8 cellular contexts compared by ENCODE assay signal in genomic region chr15:33700695-33701303, GRCh38.
A peak's percentile ranks its signal among the peaks of the same experiment; 100 is the strongest.
DNase-seq lines count a peak whose midpoint lies in the region; ATAC-seq, FAIRE-seq and TF ChIP-seq lines count a peak whose summit lies in the region.

No MANE protein-coding gene starts in this region.

- no peak overlapping the region for H3K27ac ChIP-seq in HepG2 (ENCODE audit: extremely low read length, insufficient read depth, low read length)

- no peaks in the 10 kb centered on the region for H4K20me1 ChIP-seq in HepG2 (ENCODE audit: insufficient read depth, low read length)

- FAIRE-seq in HepG2 (lab: Jason Lieb, UNC), result peak; percentile 72

- ATAC-seq in HG02571 (IDR thresholded peaks at IDR 0.05; ENCODE audit: unreplicated experiment) (peak; percentile 74), HepG2 (peak; percentile 96), GM18870 (IDR thresholded peaks at IDR 0.05; ENCODE audit: unreplicated experiment) (no peak)
- ATAC-seq in activated CD4-positive, alpha-beta T cell treated with anti-CD3 and anti-CD28 coated beads for 36 hours, result peak; percentile 77

- TF ChIP-seq POLR2A in HepG2 (IDR thresholded peaks at IDR 0.05; ENCODE audit: insufficient read depth in 1 of 2, low read depth in 2 of 2, low read length in 2 of 2), result no peak

- H3K36me3 Mint-ChIP-seq in activated CD4-positive, alpha-beta T cell treated with anti-CD3 and anti-CD28 coated beads for 36 hours (ENCODE audit: low read depth), result no peaks in the 10 kb centered on the region

- H3K4me1 ChIP-seq in HepG2 (ENCODE audit: insufficient read depth, low read length), result no peaks in the 10 kb centered on the region

- intact Hi-C loops in activated CD4-positive, alpha-beta T cell treated with anti-CD3 and anti-CD28 coated beads for 36 hours (cut with DNase I, micrococcal nuclease), result loop anchor here (1.0 to 5.0 kb wide), 4 partner anchors 393 to 614 kb away; no protein-coding TSS in a partner anchor
- intact Hi-C loops in HepG2 (cut with micrococcal nuclease; ENCODE audit: unreplicated experiment), result loop anchor here (1.0 to 5.0 kb wide), 3 partner anchors 408 to 613 kb away; no protein-coding TSS in a partner anchor

- no peak overlapping the region for H3K9ac ChIP-seq in HepG2 (ENCODE audit: insufficient read depth, low read depth, low read length)

- H2AFZ ChIP-seq in HepG2 (ENCODE audit: low read length), result no peak overlapping the region

- peak; percentile 99 for TF ChIP-seq CTCF in choroid plexus epithelial cell (conservative IDR thresholded peaks at IDR 0.05; ENCODE audit: low read depth, low read length)
- TF ChIP-seq CTCF in HepG2 (CRISPR knock-in tag; IDR thresholded peaks at IDR 0.05), result peak; percentile 89

- POLR2A ChIA-PET in activated CD4-positive, alpha-beta T cell treated with anti-CD3 and anti-CD28 coated beads for 36 hours (lab: Charles Lee), result no interaction called here
- POLR2A ChIA-PET in HepG2 (lab: Yijun Ruan, JAX), result no interaction called here

- no peaks in the 10 kb centered on the region for H3K9me3 Mint-ChIP-seq in activated CD4-positive, alpha-beta T cell treated with anti-CD3 and anti-CD28 coated beads for 36 hours (ENCODE audit: low read depth)

- peak; percentile 48; the same call in 1 of the 2 replicates for TF ChIP-seq RAD21 in HepG2 (CRISPR knock-in tag; IDR thresholded peaks at IDR 0.05)

- H3K9me3 ChIP-seq in HepG2 (ENCODE audit: low read length), result no peaks in the 10 kb centered on the region

- CTCF ChIA-PET in activated CD4-positive, alpha-beta T cell treated with anti-CD3 and anti-CD28 coated beads for 36 hours (lab: Charles Lee), result interaction anchor here (0.6 to 2.6 kb wide), 27 partner anchors 9 to 754 kb away, joined by 3 to 43 read pairs (median 3); no protein-coding TSS in a partner anchor
- CTCF ChIA-PET in HepG2 (lab: Yijun Ruan, JAX; ENCODE audit: low intra/inter-chr PET ratio, low total read pairs), result interaction anchor here (1.7 to 2.7 kb wide), 2 partner anchors 409 to 467 kb away, joined by 10 to 38 read pairs; no protein-coding TSS in a partner anchor

- WGBS in HepG2 (ENCODE audit: low lambda C conversion rate), result 4% methylated on average over 19 of the region's 19 CpGs

- TF ChIP-seq EP300 in HepG2 (IDR thresholded peaks at IDR 0.05; ENCODE audit: low read depth in 2 of 2, low read length in 2 of 2) (no peak), HepG2 (CRISPR knock-in tag; IDR thresholded peaks at IDR 0.05; ENCODE audit: borderline replicate concordance) (no peak)

- H3K4me2 ChIP-seq in HepG2 (ENCODE audit: low read depth, low read length), result no peak overlapping the region

- H3K27me3 ChIP-seq in HepG2 (ENCODE audit: control insufficient read depth in 1 of 2, insufficient read depth in 2 of 2, low read length in 2 of 2), result peaks cover 0 to 4% of the 10 kb centered on the region in 2 experiments; a peak in 2 of 5 replicates

- H3K79me2 ChIP-seq in HepG2 (ENCODE audit: insufficient read depth, low read length), result no peaks in the 10 kb centered on the region

- no TSS peak for BruUV-seq in HepG2 (replicated peaks; lab: Mats Ljungman, UMichigan)

- in situ Hi-C loops in HepG2 (cut with HindIII; ENCODE audit: extremely low pct_ligation_motif_present, low pct_unique_long_range_greater_than_20kb), result loop anchor here (5.0 to 10.0 kb wide), 2 partner anchors 408 to 466 kb away; no protein-coding TSS in a partner anchor

- no peaks in the 10 kb centered on the region for H3K4me1 Mint-ChIP-seq in activated CD4-positive, alpha-beta T cell treated with anti-CD3 and anti-CD28 coated beads for 36 hours

- peaks cover 6% of the 10 kb centered on the region for H3K27me3 Mint-ChIP-seq in activated CD4-positive, alpha-beta T cell treated with anti-CD3 and anti-CD28 coated beads for 36 hours

- H3K27ac Mint-ChIP-seq in activated CD4-positive, alpha-beta T cell treated with anti-CD3 and anti-CD28 coated beads for 36 hours, result no peak overlapping the region

- DNase-seq in ELR (ENCODE audit: low read depth), result peak; percentile 75
- DNase-seq in NCI-H345 (lab: John Stamatoyannopoulos, UW), result peak; percentile 42
- peak; percentile 77 for DNase-seq in activated CD4-positive, alpha-beta T cell treated with anti-CD3 and anti-CD28 coated beads for 36 hours
- DNase-seq in choroid plexus epithelial cell (ENCODE audit: low read depth), result peak; percentile 93
- peak; percentile 54 for DNase-seq in HepG2 (ENCODE audit: low spot score)
- DNase-seq in stimulated activated CD4-positive, alpha-beta T cell treated with anti-CD3 and anti-CD28 coated beads, Interleukin-4, amount 100 ng/mL, for 4 hours, result peak; percentile 41 to 49

- H3K36me3 ChIP-seq in HepG2 (replicated peaks in 1 of 2; ENCODE audit: control insufficient read depth in 1 of 2, insufficient read depth in 2 of 2, low read length in 2 of 2), result no peaks in the 10 kb centered on the region

- H3K4me3 ChIP-seq in choroid plexus epithelial cell (ENCODE audit: low read depth, low read length) (no peak overlapping the region), HepG2 (replicated peaks in 1 of 3; ENCODE audit: insufficient read depth in 1 of 3, low read depth in 2 of 3, low read length in 3 of 3) (no peak overlapping the region)

- H3K4me3 Mint-ChIP-seq in activated CD4-positive, alpha-beta T cell treated with anti-CD3 and anti-CD28 coated beads for 36 hours, result no peak overlapping the region

TF ChIP-seq in HepG2, 621 proteins besides CTCF, POLR2A, EP300 and RAD21:
- TF ChIP-seq NFIC (IDR thresholded peaks at IDR 0.05; ENCODE audit: low read length) (no peak), FOXC1 (CRISPR knock-in tag; IDR thresholded peaks at IDR 0.05; ENCODE audit: borderline replicate concordance) (no peak), ZFP36L2 (CRISPR knock-in tag; IDR thresholded peaks at IDR 0.05) (no peak), SMC3 (IDR thresholded peaks at IDR 0.05; ENCODE audit: low read length) (peak; percentile 89), ZNF124 (CRISPR knock-in tag; IDR thresholded peaks at IDR 0.05) (no peak), ZNF331 (CRISPR knock-in tag; IDR thresholded peaks at IDR 0.05) (no peak), ZNF431 (CRISPR knock-in tag; IDR thresholded peaks at IDR 0.05; ENCODE audit: borderline replicate concordance, low read depth) (no peak), MEIS2 (CRISPR knock-in tag; IDR thresholded peaks at IDR 0.05) (no peak), STAG1 (CRISPR knock-in tag; IDR thresholded peaks at IDR 0.05) (peak; percentile 82), ZNF512B (CRISPR knock-in tag; IDR thresholded peaks at IDR 0.05; ENCODE audit: borderline replicate concordance) (no peak), MYC (CRISPR knock-in tag; IDR thresholded peaks at IDR 0.05; ENCODE audit: borderline replicate concordance) (no peak), CHD4 (IDR thresholded peaks at IDR 0.05; ENCODE audit: borderline replicate concordance, low read length) (no peak)
TF ChIP-seq in HepG2: peak in this region for 2.

Comparison
In these comparisons a context has a peak if more than half of its experiments do, and no peak if none do; other contexts are left out.
1. DNase-seq: peak in every context shown above with its lines; median percentile 93 in choroid plexus epithelial cell; 77 in activated CD4-positive, alpha-beta T cell treated with anti-CD3 and anti-CD28 coated beads for 36 hours; 75 in ELR; 54 in HepG2; 45 in stimulated activated CD4-positive, alpha-beta T cell treated with anti-CD3 and anti-CD28 coated beads, Interleukin-4, amount 100 ng/mL, for 4 hours; 42 in NCI-H345.